10 cellular contexts compared by ENCODE assay signal in genomic region chr6:110589865-110590513, GRCh38.
DNase-seq lines count a peak whose midpoint lies in the region; ATAC-seq and TF ChIP-seq lines count a peak whose summit lies in the region.
"Had no signal": no experiment of that assay in that cellular context is flagged by ENCODE, and none has a peak within 500 bp of the region (broad histone marks: within the 10 kb centered on the region; RNA-seq: fewer than 3 reads in every experiment).

No MANE protein-coding gene starts in this region.

- intact Hi-C loops in mucosa of descending colon (cut with DNase I, micrococcal nuclease): no loop called here
- intact Hi-C loops in activated T-helper 1 cell treated with anti-CD3 and anti-CD28 coated beads, Interleukin-12 subunit alpha, Interleukin-12 subunit beta, Interleukin-2, Interleukin-4 antibody, amounts not matched to agents 30 ng/mL and 10 ng/mL and 1 ng/mL, durations not matched to agents 14 hours and 24 hours and 36 hours (cut with micrococcal nuclease): loop anchor here (2.0 kb wide), 1 partner anchor 53 kb away; no protein-coding TSS in a partner anchor

- H3K27me3 Mint-ChIP-seq in activated T-helper 1 cell treated with anti-CD3 and anti-CD28 coated beads, Interleukin-12 subunit alpha, Interleukin-12 subunit beta, Interleukin-2, Interleukin-4 antibody, amounts not matched to agents 30 ng/mL and 10 ng/mL and 1 ng/mL, durations not matched to agents 14 hours and 24 hours and 36 hours (ENCODE audit: insufficient read depth): peaks cover 7% of the 10 kb centered on the region

- no peaks in the 10 kb centered on the region for H3K9me3 ChIP-seq in mucosa of descending colon

- no peak overlapping the region for H3K4me3 ChIP-seq in mucosa of descending colon

- ATAC-seq in GM18870 (IDR thresholded peaks at IDR 0.05; ENCODE audit: unreplicated experiment) (peak; percentile 96), GM21447 (IDR thresholded peaks at IDR 0.05; ENCODE audit: unreplicated experiment) (peak; percentile 96), HG03108 (IDR thresholded peaks at IDR 0.05; ENCODE audit: unreplicated experiment) (peak; percentile 94), mucosa of descending colon (peak; percentile 41)

- H3K4me1 ChIP-seq in mucosa of descending colon (ENCODE audit: low read depth): no peaks in the 10 kb centered on the region

- H3K36me3 ChIP-seq in mucosa of descending colon (ENCODE audit: low read depth): no peaks in the 10 kb centered on the region

- peaks cover 8% of the 10 kb centered on the region for H3K9me3 Mint-ChIP-seq in activated T-helper 1 cell treated with anti-CD3 and anti-CD28 coated beads, Interleukin-12 subunit alpha, Interleukin-12 subunit beta, Interleukin-2, Interleukin-4 antibody, amounts not matched to agents 30 ng/mL and 10 ng/mL and 1 ng/mL, durations not matched to agents 14 hours and 24 hours and 36 hours

- H3K4me1 Mint-ChIP-seq in activated T-helper 1 cell treated with anti-CD3 and anti-CD28 coated beads, Interleukin-12 subunit alpha, Interleukin-12 subunit beta, Interleukin-2, Interleukin-4 antibody, amounts not matched to agents 30 ng/mL and 10 ng/mL and 1 ng/mL, durations not matched to agents 14 hours and 24 hours and 36 hours (ENCODE audit: low read depth): peaks cover 14% of the 10 kb centered on the region

- no peak overlapping the region for H3K27ac Mint-ChIP-seq in activated T-helper 1 cell treated with anti-CD3 and anti-CD28 coated beads, Interleukin-12 subunit alpha, Interleukin-12 subunit beta, Interleukin-2, Interleukin-4 antibody, amounts not matched to agents 30 ng/mL and 10 ng/mL and 1 ng/mL, durations not matched to agents 14 hours and 24 hours and 36 hours

- DNase-seq in mucosa of descending colon: no peak
- no peak for DNase-seq in NCI-H2196 (lab: John Stamatoyannopoulos, UW; ENCODE audit: unreplicated experiment)
- DNase-seq in activated T-helper 1 cell treated with anti-CD3 and anti-CD28 coated beads, Interleukin-12 subunit alpha, Interleukin-12 subunit beta, Interleukin-2, Interleukin-4 antibody, amounts not matched to agents 30 ng/mL and 10 ng/mL and 1 ng/mL, durations not matched to agents 14 hours and 24 hours and 36 hours (ENCODE audit: low spot score): no peak
- no peak for DNase-seq in kidney tubule cell (ENCODE audit: low spot score)
- no peak for DNase-seq in NCI-H2171 (lab: John Stamatoyannopoulos, UW)
- DNase-seq: DMS79, head of caudate nucleus had no signal

- H3K36me3 Mint-ChIP-seq in activated T-helper 1 cell treated with anti-CD3 and anti-CD28 coated beads, Interleukin-12 subunit alpha, Interleukin-12 subunit beta, Interleukin-2, Interleukin-4 antibody, amounts not matched to agents 30 ng/mL and 10 ng/mL and 1 ng/mL, durations not matched to agents 14 hours and 24 hours and 36 hours (ENCODE audit: low read depth): no peaks in the 10 kb centered on the region

- no peak for TF ChIP-seq CTCF in mucosa of descending colon (IDR thresholded peaks at IDR 0.05)

- H3K4me3 Mint-ChIP-seq in activated T-helper 1 cell treated with anti-CD3 and anti-CD28 coated beads, Interleukin-12 subunit alpha, Interleukin-12 subunit beta, Interleukin-2, Interleukin-4 antibody, amounts not matched to agents 30 ng/mL and 10 ng/mL and 1 ng/mL, durations not matched to agents 14 hours and 24 hours and 36 hours: no peak overlapping the region

Comparison
In these comparisons a context has a peak if more than half of its experiments do, and no peak if none do; other contexts are left out.
1. ATAC-seq: peak in every context shown above with its lines; median percentile 96 in GM18870; 96 in GM21447; 94 in HG03108; 41 in mucosa of descending colon.